9 cellular contexts compared by ENCODE assay signal in the genomic region with DNA sequence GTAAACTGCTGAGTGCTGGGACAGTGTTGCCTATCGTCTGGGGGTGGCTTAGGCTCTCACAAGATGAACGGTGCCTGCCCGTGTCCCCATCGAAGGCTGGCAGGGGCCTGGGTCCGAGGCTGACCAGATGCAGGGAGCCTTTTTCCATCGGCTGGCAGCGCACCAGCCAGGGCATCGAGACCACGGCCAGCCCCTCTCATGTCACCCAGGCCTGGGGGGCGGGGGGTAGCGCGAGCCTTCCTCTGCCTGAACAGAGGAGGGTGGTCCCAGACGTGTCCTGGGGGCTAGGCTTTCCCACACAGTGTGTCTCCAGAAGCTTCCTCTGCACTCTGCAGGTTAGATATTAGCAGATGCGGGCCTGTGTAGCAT. TPM values are rescaled to one million over a fixed set of nuclear protein-coding genes. Genes with fewer than 3 reads are reported as not detected.
DNase-seq lines count a peak whose midpoint lies in the region; TF ChIP-seq lines count a peak whose summit lies in the region.
"Had no signal": no experiment of that assay in that cellular context is flagged by ENCODE, and none has a peak within 500 bp of the region (broad histone marks: within the 10 kb centered on the region; RNA-seq: fewer than 3 reads in every experiment).

No MANE protein-coding gene starts in this region.

- H3K9me3 Mint-ChIP-seq in activated naive CD4-positive, alpha-beta T cell treated with anti-CD3 and anti-CD28 coated beads, Interleukin-2, amount 50 U/mL, for 24 hours, result no peaks in the 10 kb centered on the region

- peak; percentile 24 for DNase-seq in stimulated activated CD4-positive, alpha-beta T cell treated with anti-CD3 and anti-CD28 coated beads, Interleukin-4, amount 100 ng/mL, for 1 hour
- no peak for DNase-seq in stimulated activated CD4-positive, alpha-beta T cell treated with anti-CD3 and anti-CD28 coated beads, Interleukin-4, amount 100 ng/mL, for 4 hours
- no peak for DNase-seq in cerebellar nuclear complex (lab: John Stamatoyannopoulos, UW)
- DNase-seq in PC-9, result no peak
- no peak for DNase-seq in NCI-H2107 (lab: John Stamatoyannopoulos, UW)
- DNase-seq in NCI-H2227 treated with DMSO at 0.1 percent for 48 hours (lab: John Stamatoyannopoulos, UW), result no peak

- H3K4me3 ChIP-seq in mononuclear cell (ENCODE audit: low read length) (peak overlapping the region; percentile 93), PC-9 (no peak overlapping the region)

- H3K79me2 ChIP-seq in PC-9 (ENCODE audit: low read depth), result no peaks in the 10 kb centered on the region

- H3K4me1 ChIP-seq in mononuclear cell (ENCODE audit: insufficient read depth, low read length) (peaks cover 84% of the 10 kb centered on the region), PC-9 (replicated peaks; ENCODE audit: insufficient read depth) (peaks cover 8% of the 10 kb centered on the region)

- no peaks in the 10 kb centered on the region for H4K20me1 ChIP-seq in PC-9 (ENCODE audit: insufficient read depth)

- no peak overlapping the region for H2AFZ ChIP-seq in PC-9

- peaks cover 73% of the 10 kb centered on the region for H3K4me1 Mint-ChIP-seq in activated naive CD4-positive, alpha-beta T cell treated with anti-CD3 and anti-CD28 coated beads, Interleukin-2, amount 50 U/mL, for 24 hours

- no peak overlapping the region for H3K27ac ChIP-seq in PC-9
- H3K27ac ChIP-seq: C4-2B had no signal

- H3K9me3 ChIP-seq in mononuclear cell (ENCODE audit: low read depth, low read length) (no peaks in the 10 kb centered on the region), PC-9 (ENCODE audit: insufficient read depth, low read depth) (peaks cover 5% of the 10 kb centered on the region; the same call in 1 of the 2 replicates)

- H3K27me3 Mint-ChIP-seq in activated naive CD4-positive, alpha-beta T cell treated with anti-CD3 and anti-CD28 coated beads, Interleukin-2, amount 50 U/mL, for 24 hours, result no peaks in the 10 kb centered on the region

- peak overlapping the region; percentile 100 for H3K27ac Mint-ChIP-seq in activated naive CD4-positive, alpha-beta T cell treated with anti-CD3 and anti-CD28 coated beads, Interleukin-2, amount 50 U/mL, for 24 hours

- no peaks in the 10 kb centered on the region for H3K36me3 ChIP-seq in PC-9 (ENCODE audit: low read depth)

- H3K4me2 ChIP-seq in PC-9, result no peak overlapping the region

- BruUV-seq in PC-9 (replicated peaks; lab: Mats Ljungman, UMichigan), result no TSS peak

- intact Hi-C loops in PC-9 (cut with micrococcal nuclease; ENCODE audit: unreplicated experiment), result no loop called here

- no peaks in the 10 kb centered on the region for H3K9me2 ChIP-seq in PC-9 (ENCODE audit: insufficient read depth)

- H3K4me3 Mint-ChIP-seq in activated naive CD4-positive, alpha-beta T cell treated with anti-CD3 and anti-CD28 coated beads, Interleukin-2, amount 50 U/mL, for 24 hours, result peak overlapping the region; percentile 94

- no peaks in the 10 kb centered on the region for H3F3A ChIP-seq in PC-9 (ENCODE audit: insufficient read depth, low read depth)

- no peak for TF ChIP-seq CTCF in PC-9 (conservative IDR thresholded peaks at IDR 0.05)

- H3K36me3 Mint-ChIP-seq in activated naive CD4-positive, alpha-beta T cell treated with anti-CD3 and anti-CD28 coated beads, Interleukin-2, amount 50 U/mL, for 24 hours, result peaks cover 4% of the 10 kb centered on the region

- H3K27me3 ChIP-seq in mononuclear cell (ENCODE audit: insufficient read depth, low read length) (no peaks in the 10 kb centered on the region), PC-9 (ENCODE audit: insufficient read depth, low read depth) (no peaks in the 10 kb centered on the region)

- CTCF ChIA-PET in PC-9 (lab: Charles Lee), result no interaction called here

- POLR2A ChIA-PET in PC-9 (lab: Charles Lee; ENCODE audit: unreplicated experiment), result no interaction called here

RNA-seq across cellular contexts. Expression of a gene that starts 17.3 kb away (rescaled TPM):
- total RNA-seq in mononuclear cell, result 55.7 TPM
- total RNA-seq in PC-9 (2021), result 84.9 and 89.0 TPM in 2 replicates
